Comparison of ENCODE assay signal across 7 cellular contexts in the genomic region with DNA sequence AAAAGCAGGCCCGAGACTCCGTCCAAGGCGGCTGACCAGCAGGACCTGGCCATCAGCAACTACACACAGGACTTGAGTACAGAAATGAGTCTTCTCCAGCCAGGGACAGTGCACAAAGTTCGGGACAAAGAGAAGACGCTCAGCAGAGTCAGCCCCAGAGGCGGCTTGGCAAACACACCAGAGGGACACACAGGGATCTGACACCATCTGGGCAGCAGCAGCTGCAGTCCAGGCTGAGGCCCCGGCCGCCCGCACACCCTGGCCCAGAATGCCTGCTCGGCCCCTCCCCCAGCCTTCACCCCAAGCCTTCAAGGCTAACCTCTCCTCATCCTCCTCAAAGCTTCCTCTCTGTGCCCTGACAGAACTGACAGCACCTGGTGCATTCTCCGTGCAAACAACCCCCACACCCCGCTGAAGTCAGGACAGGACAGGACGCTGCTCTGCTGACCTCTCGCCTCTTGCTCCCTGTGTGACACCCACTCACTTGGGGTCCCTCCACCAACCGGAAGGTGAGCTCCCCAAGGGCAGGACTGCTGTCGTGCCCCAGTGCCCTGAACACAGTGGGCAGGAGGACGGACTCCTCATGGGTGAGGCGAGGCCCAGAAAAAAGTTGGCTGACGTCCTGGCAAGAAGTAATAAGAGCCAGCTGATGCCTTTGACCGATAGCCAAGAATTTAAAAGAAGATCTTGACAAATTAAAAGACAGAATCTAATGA.
DNase-seq lines count a peak whose midpoint lies in the region; TF ChIP-seq lines count a peak whose summit lies in the region.

No MANE protein-coding gene starts in this region.

- H3K4me3 Mint-ChIP-seq in endodermal cell (no peak overlapping the region), type B pancreatic cell (peak overlapping the region; percentile 75)

- H3K9me3 Mint-ChIP-seq in endodermal cell (peaks cover 2% of the 10 kb centered on the region), type B pancreatic cell (peaks cover 4% of the 10 kb centered on the region)

- 86% methylated on average over 17 to 20 of the region's 20 CpGs for WGBS in endodermal cell (ENCODE audit: insufficient coverage in 1 of 2, insufficient read length in 1 of 2), 2 experiments

- peaks cover 25% of the 10 kb centered on the region for H3K79me2 ChIP-seq in OCI-LY3 (ENCODE audit: low read length)

- H3K27me3 ChIP-seq in OCI-LY3 (ENCODE audit: low read depth, low read length) (no peaks in the 10 kb centered on the region), endodermal cell (ENCODE audit: control insufficient read depth, insufficient read depth, low read length, poor library complexity, severe bottlenecking) (no peaks in the 10 kb centered on the region)

- peak overlapping the region; percentile 24; the same call in 1 of the 2 replicates for H3K4me3 ChIP-seq in OCI-LY3 (ENCODE audit: low read length)
- H3K4me3 ChIP-seq in endodermal cell (ENCODE audit: low read length), result no peak overlapping the region

- H3K4me1 Mint-ChIP-seq in endodermal cell (peaks cover 17% of the 10 kb centered on the region), type B pancreatic cell (ENCODE audit: unreplicated experiment) (peaks cover 28% of the 10 kb centered on the region)

- H3K4me2 ChIP-seq in OCI-LY3 (ENCODE audit: low read length), result peak overlapping the region; percentile 59

- peak overlapping the region; percentile 81; the same call in 1 of the 2 replicates for H2AFZ ChIP-seq in OCI-LY3 (ENCODE audit: low read depth, low read length)

- peak overlapping the region; percentile 73 for H3K27ac Mint-ChIP-seq in endodermal cell
- peak overlapping the region; percentile 58 for H3K27ac Mint-ChIP-seq in type B pancreatic cell

- no peak for TF ChIP-seq CTCF in OCI-LY3 (IDR thresholded peaks at IDR 0.05; ENCODE audit: low read depth, low read length)
- TF ChIP-seq CTCF in endodermal cell (conservative IDR thresholded peaks at IDR 0.05), result no peak
- no peak for TF ChIP-seq CTCF in type B pancreatic cell (conservative IDR thresholded peaks at IDR 0.05)

- no peaks in the 10 kb centered on the region for H3K9me3 ChIP-seq in OCI-LY3 (ENCODE audit: insufficient read depth, low read length)
- H3K9me3 ChIP-seq in endodermal cell (ENCODE audit: control insufficient read depth, low read length), result peaks cover 17% of the 10 kb centered on the region

- no peaks in the 10 kb centered on the region for H4K20me1 ChIP-seq in OCI-LY3 (ENCODE audit: insufficient read depth, low read length)

- H3K27me3 Mint-ChIP-seq in endodermal cell (ENCODE audit: insufficient read depth), result no peaks in the 10 kb centered on the region
- H3K27me3 Mint-ChIP-seq in type B pancreatic cell, result no peaks in the 10 kb centered on the region

- peaks cover 26% of the 10 kb centered on the region for H3K36me3 Mint-ChIP-seq in endodermal cell (ENCODE audit: low read depth)
- peaks cover 9% of the 10 kb centered on the region for H3K36me3 Mint-ChIP-seq in type B pancreatic cell

- H3K4me1 ChIP-seq in OCI-LY3 (ENCODE audit: low read length) (peaks cover 54% of the 10 kb centered on the region), endodermal cell (ENCODE audit: control insufficient read depth, insufficient read depth, low read length) (peaks cover 16% of the 10 kb centered on the region)

- H3K36me3 ChIP-seq in OCI-LY3 (replicated peaks; ENCODE audit: low read depth, low read length), result peaks cover 7% of the 10 kb centered on the region
- peaks cover 17% of the 10 kb centered on the region for H3K36me3 ChIP-seq in endodermal cell (ENCODE audit: control insufficient read depth, insufficient read depth, low read length)

- H3K27ac ChIP-seq in OCI-LY3 (ENCODE audit: low read length) (peak overlapping the region; percentile 95), endodermal cell (ENCODE audit: low read depth, low read length) (peak overlapping the region; percentile 88)

- H3K9ac ChIP-seq in OCI-LY3 (ENCODE audit: low read length), result peak overlapping the region; percentile 79; the same call in 1 of the 2 replicates
- no peak overlapping the region for H3K9ac ChIP-seq in endodermal cell (ENCODE audit: extremely low read depth, low read length, poor library complexity, severe bottlenecking)

- DNase-seq in endodermal cell, result no peak
- DNase-seq in mucosa of gallbladder (ENCODE audit: low spot score), result peak; percentile 36
- DNase-seq in type B pancreatic cell (ENCODE audit: extremely low spot score, unreplicated experiment), result peak; percentile 60
- no peak for DNase-seq in activated CD4-positive, alpha-beta T cell treated with anti-CD3 and anti-CD28 coated beads, Interleukin-2, amount 50 U/mL, for 1 hour
- DNase-seq in cortex of kidney (lab: John Stamatoyannopoulos, UW), result no peak
- no peak for DNase-seq in activated T-cell treated with anti-CD3 and anti-CD28 coated beads, Interleukin-2, amount 50 U/mL, for 48 hours

Comparison
In these comparisons a context has a peak if more than half of its experiments do, and no peak if none do; other contexts are left out.
1. DNase-seq: peak in mucosa of gallbladder (single experiment) and type B pancreatic cell (single experiment); none in endodermal cell (single experiment), activated CD4-positive, alpha-beta T cell treated with anti-CD3 and anti-CD28 coated beads, Interleukin-2, amount 50 U/mL, for 1 hour (single experiment), cortex of kidney (single experiment) and activated T-cell treated with anti-CD3 and anti-CD28 coated beads, Interleukin-2, amount 50 U/mL, for 48 hours (0 of 2).